In genomic region chr17:80426671-80427326, GRCh38 we compare ENCODE assay signal across 8 cellular contexts. TPM values are rescaled to one million over a fixed set of nuclear protein-coding genes. Genes with fewer than 3 reads are reported as not detected.
DNase-seq lines count a peak whose midpoint lies in the region; ATAC-seq and TF ChIP-seq lines count a peak whose summit lies in the region.

No MANE protein-coding gene starts in this region.

- H3K4me1 Mint-ChIP-seq in glutamatergic neuron (ENCODE audit: low read depth, unreplicated experiment), result peaks cover 2% of the 10 kb centered on the region

- POLR2A ChIA-PET in AG04450 (lab: Yijun Ruan, JAX), result no interaction called here

- no peaks in the 10 kb centered on the region for H3K27me3 ChIP-seq in AG04450 (ENCODE audit: control insufficient read depth, insufficient read depth, low read length)
- H3K27me3 ChIP-seq in MG63, result no peaks in the 10 kb centered on the region
- H3K27me3 ChIP-seq in upper lobe of right lung, result no peaks in the 10 kb centered on the region

- intact Hi-C loops in upper lobe of right lung (cut with DNase I), result loop anchor here (5.0 to 10.0 kb wide), 2 partner anchors 148 to 541 kb away; no protein-coding TSS in a partner anchor

- no peak overlapping the region for H3K4me3 Mint-ChIP-seq in glutamatergic neuron (ENCODE audit: unreplicated experiment)

- H3K27me3 Mint-ChIP-seq in glutamatergic neuron (ENCODE audit: unreplicated experiment), result peaks cover 6% of the 10 kb centered on the region

- CTCF ChIA-PET in AG04450 (lab: Charles Lee), result interaction anchor here (0.6 to 4.0 kb wide), 21 partner anchors 10 to 557 kb away, joined by 3 to 28 read pairs (median 4); no protein-coding TSS in a partner anchor

- no peak overlapping the region for H3K4me3 ChIP-seq in AG04450 (ENCODE audit: low read depth, low read length)
- no peak overlapping the region for H3K4me3 ChIP-seq in MG63
- H3K4me3 ChIP-seq in upper lobe of right lung, result no peak overlapping the region

- no peak overlapping the region for H3K27ac Mint-ChIP-seq in glutamatergic neuron (ENCODE audit: unreplicated experiment)

- H3K4me1 ChIP-seq in upper lobe of right lung, result peaks cover 6% of the 10 kb centered on the region

- H3K9me3 Mint-ChIP-seq in glutamatergic neuron (ENCODE audit: unreplicated experiment), result no peaks in the 10 kb centered on the region

- peak; percentile 93 for TF ChIP-seq CTCF in AG04450 (IDR thresholded peaks at IDR 0.05; ENCODE audit: low read depth, low read length)
- TF ChIP-seq CTCF in glutamatergic neuron (IDR thresholded peaks at IDR 0.05; ENCODE audit: partially characterized antibody, unreplicated experiment), result peak; percentile 97
- peak; percentile 98 for TF ChIP-seq CTCF in upper lobe of right lung (IDR thresholded peaks at IDR 0.05)

- DNase-seq in AG04450 (ENCODE audit: low read depth, low spot score) (peak; percentile 16), MG63 (peak; percentile 63), glutamatergic neuron (peak; percentile 91), pons (ENCODE audit: low spot score) (peak; percentile 22), upper lobe of right lung (peak; percentile 88)
- DNase-seq in activated naive CD4-positive, alpha-beta T cell (lab: John Stamatoyannopoulos, UW), result peak; percentile 79 to 84 (median 82)

- no peaks in the 10 kb centered on the region for H3K36me3 Mint-ChIP-seq in glutamatergic neuron (ENCODE audit: unreplicated experiment)

- ATAC-seq in GM18907 (IDR thresholded peaks at IDR 0.05; ENCODE audit: unreplicated experiment) (peak; percentile 83), SK-N-SH treated with all-trans-retinoic acid at 6 μM for 48 hours (peak; percentile 89), upper lobe of right lung (peak; percentile 91)

- H3K36me3 ChIP-seq in MG63, result peaks cover 5% of the 10 kb centered on the region; the same call in 1 of the 2 replicates
- H3K36me3 ChIP-seq in upper lobe of right lung, result no peaks in the 10 kb centered on the region

- H3K27ac ChIP-seq in AG04450 (ENCODE audit: low read depth, low read length), result no peak overlapping the region
- H3K27ac ChIP-seq in upper lobe of right lung, result no peak overlapping the region

- no peaks in the 10 kb centered on the region; the same call in 1 of the 2 replicates for H3K9me3 ChIP-seq in AG04450 (ENCODE audit: control insufficient read depth, insufficient read depth, low read length)
- H3K9me3 ChIP-seq in MG63, result no peaks in the 10 kb centered on the region
- H3K9me3 ChIP-seq in upper lobe of right lung, result no peaks in the 10 kb centered on the region

TF ChIP-seq in SK-N-SH treated with all-trans-retinoic acid at 6 μM for 48 hours, 23 proteins besides CTCF, POLR2A, EP300 and RAD21:
- TF ChIP-seq PPARA (CRISPR knock-in tag; IDR thresholded peaks at IDR 0.05; ENCODE audit: borderline replicate concordance) (no peak), BACH2 (CRISPR knock-in tag; IDR thresholded peaks at IDR 0.05; ENCODE audit: borderline replicate concordance) (no peak), TSHZ2 (CRISPR knock-in tag; IDR thresholded peaks at IDR 0.05) (no peak), OSR1 (CRISPR knock-in tag; IDR thresholded peaks at IDR 0.05) (no peak), CREB5 (CRISPR knock-in tag; IDR thresholded peaks at IDR 0.05; ENCODE audit: low read depth) (no peak), TCF4 (CRISPR knock-in tag; IDR thresholded peaks at IDR 0.05; ENCODE audit: borderline replicate concordance) (no peak), ZFP30 (CRISPR knock-in tag; IDR thresholded peaks at IDR 0.05) (no peak), GLIS3 (CRISPR knock-in tag; IDR thresholded peaks at IDR 0.05) (no peak), ZNF8 (CRISPR knock-in tag; IDR thresholded peaks at IDR 0.05) (no peak), ZFP3 (CRISPR knock-in tag; IDR thresholded peaks at IDR 0.05) (no peak), CSDC2 (CRISPR knock-in tag; IDR thresholded peaks at IDR 0.05) (no peak), ZNF70 (CRISPR knock-in tag; IDR thresholded peaks at IDR 0.05) (no peak), SNAI2 (CRISPR knock-in tag; IDR thresholded peaks at IDR 0.05) (no peak), PATZ1 (CRISPR knock-in tag; IDR thresholded peaks at IDR 0.05; ENCODE audit: borderline replicate concordance) (no peak), ISL1 (CRISPR knock-in tag; IDR thresholded peaks at IDR 0.05) (no peak), ESRRG (CRISPR knock-in tag; IDR thresholded peaks at IDR 0.05) (no peak), RARB (CRISPR knock-in tag; IDR thresholded peaks at IDR 0.05) (no peak), CSRNP3 (CRISPR knock-in tag; IDR thresholded peaks at IDR 0.05) (no peak), ZC3H10 (CRISPR knock-in tag; IDR thresholded peaks at IDR 0.05) (no peak), TOX (CRISPR knock-in tag; IDR thresholded peaks at IDR 0.05; ENCODE audit: borderline replicate concordance) (no peak)
TF ChIP-seq in SK-N-SH treated with all-trans-retinoic acid at 6 μM for 48 hours: peak in this region for 0.

RNA-seq across cellular contexts. Expression of gene ENDOV, which starts 11.8 kb away (rescaled TPM):
- 18.1 and 24.9 TPM in 2 replicates for polyA plus RNA-seq in AG04450 (2011; rRNA removed)
- polyA minus RNA-seq in AG04450 (2011; rRNA and poly(A)+ RNA removed), result 11.6 and 17.6 TPM in 2 replicates
- total RNA-seq in MG63 (2014; rRNA removed; shearing (Covaris generic); ENCODE audit: low replicate concordance), result 20.4 and 39.7 TPM in 2 replicates
- total RNA-seq in glutamatergic neuron (ENCODE audit: unreplicated experiment) (42.1 TPM), upper lobe of right lung (25.1 TPM)

RNA-seq across cellular contexts. Expression of gene NPTX1, which starts 49.6 kb away (rescaled TPM):
- 6.4 and 6.5 TPM in 2 replicates for polyA plus RNA-seq in AG04450 (2011; rRNA removed)
- 7.0 and 14.2 TPM in 2 replicates for polyA minus RNA-seq in AG04450 (2011; rRNA and poly(A)+ RNA removed)
- total RNA-seq in MG63 (2014; rRNA removed; shearing (Covaris generic); ENCODE audit: low replicate concordance), result 0.91 TPM in 1 of 2 replicates, not detected in the other
- total RNA-seq in glutamatergic neuron (ENCODE audit: unreplicated experiment) (18.1 TPM), upper lobe of right lung (1.3 TPM)

Comparison
In these comparisons a context has a peak if more than half of its experiments do, and no peak if none do; other contexts are left out.
1. DNase-seq: peak in every context shown above with its lines; median percentile 91 in glutamatergic neuron; 88 in upper lobe of right lung; 82 in activated naive CD4-positive, alpha-beta T cell; 63 in MG63; 22 in pons; 16 in AG04450.